ENCODE assay signal across 2 cellular contexts in genomic region chr5:132422720-132423442, GRCh38.
TF ChIP-seq lines count a peak whose summit lies in the region.

No MANE protein-coding gene starts in this region.

TF ChIP-seq in HCT116, 20 proteins besides CTCF, POLR2A, EP300 and RAD21:
- no peak for TF ChIP-seq EGR1 (IDR thresholded peaks at IDR 0.05; ENCODE audit: low read depth)
- TF ChIP-seq ZNF274 (IDR thresholded peaks at IDR 0.05; ENCODE audit: low read depth, low read length), result no peak
- no peak for TF ChIP-seq EZH2 (IDR thresholded peaks at IDR 0.05)
- no peak for TF ChIP-seq SP1 (IDR thresholded peaks at IDR 0.05; ENCODE audit: low read depth)
- TF ChIP-seq SIN3A (IDR thresholded peaks at IDR 0.05; ENCODE audit: low read depth), result no peak
- TF ChIP-seq EZH2phosphoT487 (IDR thresholded peaks at IDR 0.05; ENCODE audit: borderline replicate concordance), result no peak
- no peak for TF ChIP-seq TCF7L2 (IDR thresholded peaks at IDR 0.05; ENCODE audit: borderline replicate concordance, extremely low read depth, insufficient read depth, insufficient read length)
- TF ChIP-seq MAX (IDR thresholded peaks at IDR 0.05), result no peak
- TF ChIP-seq FOSL1 (IDR thresholded peaks at IDR 0.05; ENCODE audit: low read depth), result no peak
- no peak for TF ChIP-seq ATF3 (IDR thresholded peaks at IDR 0.05)
- no peak for TF ChIP-seq JUND (IDR thresholded peaks at IDR 0.05)
- TF ChIP-seq SRF (IDR thresholded peaks at IDR 0.05; ENCODE audit: low read depth), result no peak
- no peak for TF ChIP-seq REST (IDR thresholded peaks at IDR 0.05; ENCODE audit: low read depth)
- TF ChIP-seq POLR2AphosphoS5 (IDR thresholded peaks at IDR 0.05; ENCODE audit: low read depth, low read length), result no peak
- TF ChIP-seq CBX3 (IDR thresholded peaks at IDR 0.05; ENCODE audit: low read depth), result no peak
- TF ChIP-seq CEBPB (IDR thresholded peaks at IDR 0.05; ENCODE audit: low read depth), result no peak
- no peak for TF ChIP-seq ZBTB33 (IDR thresholded peaks at IDR 0.05; ENCODE audit: extremely low read depth, insufficient replicate concordance, low read length)
- TF ChIP-seq YY1 (IDR thresholded peaks at IDR 0.05; ENCODE audit: extremely low read depth, insufficient replicate concordance, low read depth, low read length), result no peak
- TF ChIP-seq ZFX (IDR thresholded peaks at IDR 0.05), result no peak

TF ChIP-seq in H1, 55 proteins besides CTCF, POLR2A, EP300 and RAD21:
- no peak for TF ChIP-seq NRF1 (IDR thresholded peaks at IDR 0.05; ENCODE audit: low read depth, low read length)
- TF ChIP-seq CREB1 (IDR thresholded peaks at IDR 0.05), result no peak
- TF ChIP-seq MAFK (IDR thresholded peaks at IDR 0.05; ENCODE audit: low read depth, low read length), result no peak
- TF ChIP-seq CHD1 (IDR thresholded peaks at IDR 0.05; ENCODE audit: low read depth, low read length), result no peak
- TF ChIP-seq E2F6 (IDR thresholded peaks at IDR 0.05), result no peak
- TF ChIP-seq BCL11A (IDR thresholded peaks at IDR 0.05; ENCODE audit: low read depth in 2 of 2, low read length in 2 of 2), result no peak
- TF ChIP-seq CBX8 (IDR thresholded peaks at IDR 0.05; ENCODE audit: borderline replicate concordance, low read depth, low read length), result no peak
- no peak for TF ChIP-seq SAP30 (IDR thresholded peaks at IDR 0.05; ENCODE audit: insufficient read depth, insufficient replicate concordance, low read length)
- TF ChIP-seq MAX (IDR thresholded peaks at IDR 0.05), result no peak
- no peak for TF ChIP-seq GTF2F1 (IDR thresholded peaks at IDR 0.05; ENCODE audit: borderline replicate concordance, low read depth, low read length)
- no peak for TF ChIP-seq CHD2 (IDR thresholded peaks at IDR 0.05; ENCODE audit: low read length)
- no peak for TF ChIP-seq RFX5 (IDR thresholded peaks at IDR 0.05; ENCODE audit: borderline replicate concordance, low read depth, low read length)
- no peak for TF ChIP-seq ASH2L (IDR thresholded peaks at IDR 0.05; ENCODE audit: low read length)
TF ChIP-seq in H1: peak in this region for 0.
